Comparison of ENCODE assay signal across 11 cellular contexts in genomic region chr19:58204566-58204965, GRCh38.
"Had no signal": no experiment of that assay in that cellular context is flagged by ENCODE, and none has a peak within 500 bp of the region (broad histone marks: within the 10 kb centered on the region; RNA-seq: fewer than 3 reads in every experiment).

No MANE protein-coding gene starts in this region.

- H3K4me1 ChIP-seq: neural progenitor cell had no signal

- H3K4me3 Mint-ChIP-seq: activated naive CD8-positive, alpha-beta T cell treated with anti-CD3 and anti-CD28 coated beads for 36 hours; activated T-helper 1 cell treated with anti-CD3 and anti-CD28 coated beads, Interleukin-12 subunit alpha, Interleukin-12 subunit beta, Interleukin-2, Interleukin-4 antibody, amounts not matched to agents 30 ng/mL and 10 ng/mL and 1 ng/mL, durations not matched to agents 14 hours and 24 hours and 36 hours; dendritic cell treated with granulocyte-macrophage colony-stimulating factor and Interleukin-4, amounts not matched to agents 40 ng/mL and 50 ng/mL, for 4 days; neural progenitor cell; stimulated activated naive CD8-positive, alpha-beta T cell treated with anti-CD3 and anti-CD28 coated beads, Interleukin-15, Interleukin-2, amounts not matched to agents 100 ng/mL and 50 ng/mL, for 24 hours; T-helper 2 cell treated with Interferon-gamma antibody and Interleukin-4, amounts not matched to agents 5 μg/mL and 100 μg/mL, for 36 hours had no signal

- H3K27ac ChIP-seq: neural progenitor cell, ovary had no signal

- H3K27me3 ChIP-seq: neural progenitor cell, ovary had no signal

- H3K27me3 Mint-ChIP-seq: activated naive CD8-positive, alpha-beta T cell treated with anti-CD3 and anti-CD28 coated beads for 36 hours; dendritic cell treated with granulocyte-macrophage colony-stimulating factor and Interleukin-4, amounts not matched to agents 40 ng/mL and 50 ng/mL, for 4 days; stimulated activated naive CD8-positive, alpha-beta T cell treated with anti-CD3 and anti-CD28 coated beads, Interleukin-15, Interleukin-2, amounts not matched to agents 100 ng/mL and 50 ng/mL, for 24 hours had no signal

- H3K4me1 Mint-ChIP-seq: activated naive CD8-positive, alpha-beta T cell treated with anti-CD3 and anti-CD28 coated beads for 36 hours; brain; neural progenitor cell had no signal

- H3K9ac ChIP-seq: neural progenitor cell had no signal

- H3K4me3 ChIP-seq: neural progenitor cell, ovary had no signal

- DNase-seq: activated CD4-positive, alpha-beta T cell treated with anti-CD3 and anti-CD28 coated beads, Interleukin-2, amount 50 U/mL, for 1 hour; activated naive CD8-positive, alpha-beta T cell treated with anti-CD3 and anti-CD28 coated beads for 36 hours; ovary; SW 1271 had no signal

- H3K4me2 ChIP-seq: neural progenitor cell had no signal

- H3K27ac Mint-ChIP-seq: activated naive CD8-positive, alpha-beta T cell treated with anti-CD3 and anti-CD28 coated beads for 36 hours; activated T-helper 1 cell treated with anti-CD3 and anti-CD28 coated beads, Interleukin-12 subunit alpha, Interleukin-12 subunit beta, Interleukin-2, Interleukin-4 antibody, amounts not matched to agents 30 ng/mL and 10 ng/mL and 1 ng/mL, durations not matched to agents 14 hours and 24 hours and 36 hours; brain; dendritic cell treated with granulocyte-macrophage colony-stimulating factor and Interleukin-4, amounts not matched to agents 40 ng/mL and 50 ng/mL, for 4 days; neural progenitor cell; stimulated activated naive CD8-positive, alpha-beta T cell treated with anti-CD3 and anti-CD28 coated beads, Interleukin-15, Interleukin-2, amounts not matched to agents 100 ng/mL and 50 ng/mL, for 24 hours; T-helper 2 cell treated with Interferon-gamma antibody and Interleukin-4, amounts not matched to agents 5 μg/mL and 100 μg/mL, for 36 hours had no signal

- ATAC-seq: sciatic nerve had no signal

- H2AFZ ChIP-seq: neural progenitor cell had no signal
